ENCODE assay signal across 9 cellular contexts in the genomic region with DNA sequence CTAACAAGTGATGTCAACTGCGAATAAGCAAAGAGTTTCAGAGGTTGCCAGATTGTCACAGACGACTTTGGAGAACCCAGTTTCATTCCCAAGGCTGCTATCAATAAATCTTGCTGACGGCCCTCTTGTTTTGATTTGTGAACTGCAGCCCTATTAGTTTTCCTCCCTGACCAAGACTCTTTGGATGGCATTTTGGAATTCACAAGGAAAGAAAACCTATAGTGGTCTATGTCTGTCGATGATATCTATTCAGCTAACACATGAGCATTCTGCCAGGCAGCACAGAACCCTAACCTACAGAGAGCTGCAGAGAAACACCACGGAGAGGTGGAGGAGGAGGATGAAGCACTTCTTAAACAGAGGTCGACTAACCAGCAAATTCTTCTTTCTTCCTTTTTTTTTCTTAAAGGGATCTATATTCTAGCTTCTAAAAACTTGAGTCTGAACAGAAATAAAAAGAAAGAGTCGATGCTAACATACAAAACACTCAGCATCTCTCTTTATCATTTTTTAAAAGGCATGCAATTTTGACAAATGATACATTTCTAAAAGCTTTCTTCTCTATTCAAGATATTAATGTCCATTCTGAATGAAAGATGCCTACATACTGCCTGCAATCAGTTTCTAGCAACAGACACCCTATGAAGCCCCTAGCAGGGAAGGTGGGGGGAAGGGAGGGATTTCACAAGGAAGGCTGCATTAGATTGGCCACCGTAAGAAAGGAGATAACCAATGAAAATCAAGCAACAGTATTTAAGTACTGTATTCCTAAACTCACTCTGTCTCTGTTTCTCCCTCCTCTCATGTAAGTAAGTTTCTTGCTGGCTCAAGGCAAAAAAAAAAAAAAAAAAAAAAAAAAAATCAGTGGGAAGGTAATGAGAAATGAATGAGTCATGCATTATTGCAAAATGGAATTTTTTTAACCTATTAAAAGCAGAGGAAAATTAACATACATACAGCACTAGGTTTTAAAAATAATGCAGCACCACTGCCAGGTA.
A peak's percentile ranks its signal among the peaks of the same experiment; 100 is the strongest.
DNase-seq lines count a peak whose midpoint lies in the region; ATAC-seq, FAIRE-seq and TF ChIP-seq lines count a peak whose summit lies in the region.
"Had no signal": no experiment of that assay in that cellular context is flagged by ENCODE, and none has a peak within 500 bp of the region (broad histone marks: within the 10 kb centered on the region; RNA-seq: fewer than 3 reads in every experiment).

No MANE protein-coding gene starts in this region.

- ATAC-seq in HG02763 (IDR thresholded peaks at IDR 0.05; ENCODE audit: unreplicated experiment) = no peak
- ATAC-seq in stimulated activated effector memory CD8-positive, alpha-beta T cell treated with anti-CD3 and anti-CD28 coated beads, Interleukin-12 subunit alpha, Interleukin-12 subunit beta, amount 100 ng/mL, for 72 hours = no peak

- peak overlapping the region; percentile 86 for H3K4me2 ChIP-seq in astrocyte (ENCODE audit: low read length)

- peaks cover 17% of the 10 kb centered on the region for H3K79me2 ChIP-seq in astrocyte (ENCODE audit: insufficient read depth, low read length)

- peak overlapping the region; percentile 72 for H3K9ac ChIP-seq in astrocyte (ENCODE audit: low read length)

- no peak overlapping the region for H3K27ac Mint-ChIP-seq in T-helper 2 cell treated with Interferon-gamma antibody and Interleukin-4, amounts not matched to agents 5 μg/mL and 100 μg/mL, for 36 hours
- H3K27ac Mint-ChIP-seq in astrocyte (ENCODE audit: unreplicated experiment) = peak overlapping the region; percentile 42
- no peak overlapping the region for H3K27ac Mint-ChIP-seq in stimulated activated effector memory CD8-positive, alpha-beta T cell treated with anti-CD3 and anti-CD28 coated beads, Interleukin-12 subunit alpha, Interleukin-12 subunit beta, amount 100 ng/mL, for 72 hours
- H3K27ac Mint-ChIP-seq: B cell had no signal

- H3K9me3 ChIP-seq in astrocyte (ENCODE audit: insufficient read depth, low read depth, low read length) (no peaks in the 10 kb centered on the region), tibial nerve (no peaks in the 10 kb centered on the region)

- TF ChIP-seq CTCF in astrocyte (IDR thresholded peaks at IDR 0.05; ENCODE audit: insufficient read depth, low read depth, low read length) (no peak), tibial nerve (IDR thresholded peaks at IDR 0.05) (no peak)

- peak overlapping the region; percentile 12 for H3K4me3 Mint-ChIP-seq in T-helper 2 cell treated with Interferon-gamma antibody and Interleukin-4, amounts not matched to agents 5 μg/mL and 100 μg/mL, for 36 hours
- H3K4me3 Mint-ChIP-seq in astrocyte (ENCODE audit: unreplicated experiment) = peak overlapping the region; percentile 80
- H3K4me3 Mint-ChIP-seq in stimulated activated effector memory CD8-positive, alpha-beta T cell treated with anti-CD3 and anti-CD28 coated beads, Interleukin-12 subunit alpha, Interleukin-12 subunit beta, amount 100 ng/mL, for 72 hours = no peak overlapping the region
- H3K4me3 Mint-ChIP-seq: B cell had no signal

- H3K36me3 ChIP-seq in astrocyte (ENCODE audit: insufficient read depth, low read length) (no peaks in the 10 kb centered on the region), tibial nerve (no peaks in the 10 kb centered on the region)

- H3K4me3 ChIP-seq in astrocyte (ENCODE audit: insufficient read depth, low read depth, low read length) (peak overlapping the region; percentile 65), tibial nerve (peak overlapping the region; percentile 13 to 40 (median 26))

- no peak for TF ChIP-seq EP300 in tibial nerve (IDR thresholded peaks at IDR 0.05)

- TF ChIP-seq POLR2A in tibial nerve (IDR thresholded peaks at IDR 0.05) = no peak

- H3K27ac ChIP-seq in astrocyte (ENCODE audit: low read depth, low read length) (peak overlapping the region; percentile 45), tibial nerve (peak overlapping the region in 2 of 4 donors; percentile 56 to 63)

- 13 to 24% methylated on average over 8 of the region's 8 CpGs for WGBS in tibial nerve, 2 donors

- DNase-seq in T-helper 2 cell treated with Interferon-gamma antibody and Interleukin-4, amounts not matched to agents 5 μg/mL and 100 μg/mL, for 36 hours (ENCODE audit: low spot score) = no peak
- DNase-seq in T-helper 2 cell = no peak
- DNase-seq in astrocyte (ENCODE audit: low read depth) = peak; percentile 96
- peak; percentile 80 for DNase-seq in iPS-NIHi11 (ENCODE audit: low spot score)
- no peak for DNase-seq in tibial nerve (ENCODE audit: low spot score in 2 of 2)
- DNase-seq in NCI-H1048 (lab: John Stamatoyannopoulos, UW) = no peak
- DNase-seq in stimulated activated effector memory CD8-positive, alpha-beta T cell treated with anti-CD3 and anti-CD28 coated beads, Interleukin-12 subunit alpha, Interleukin-12 subunit beta, amount 100 ng/mL, for 72 hours (ENCODE audit: low spot score in 2 of 2) = no peak

- no peaks in the 10 kb centered on the region for H3K4me1 ChIP-seq in astrocyte (ENCODE audit: insufficient read depth, low read length)
- peaks cover 0 to 35% (median 10%) of the 10 kb centered on the region in 4 donors for H3K4me1 ChIP-seq in tibial nerve

- H4K20me1 ChIP-seq in astrocyte (ENCODE audit: insufficient read depth, low read length) = no peaks in the 10 kb centered on the region

- no peaks in the 10 kb centered on the region for H3K36me3 Mint-ChIP-seq in T-helper 2 cell treated with Interferon-gamma antibody and Interleukin-4, amounts not matched to agents 5 μg/mL and 100 μg/mL, for 36 hours (ENCODE audit: low read depth)
- H3K36me3 Mint-ChIP-seq in astrocyte (ENCODE audit: low read depth, unreplicated experiment) = no peaks in the 10 kb centered on the region
- H3K36me3 Mint-ChIP-seq in stimulated activated effector memory CD8-positive, alpha-beta T cell treated with anti-CD3 and anti-CD28 coated beads, Interleukin-12 subunit alpha, Interleukin-12 subunit beta, amount 100 ng/mL, for 72 hours = no peaks in the 10 kb centered on the region

- H3K27me3 ChIP-seq in astrocyte (ENCODE audit: insufficient read depth, low read length) (no peaks in the 10 kb centered on the region), tibial nerve (no peaks in the 10 kb centered on the region)

- peaks cover 1% of the 10 kb centered on the region for H3K27me3 Mint-ChIP-seq in T-helper 2 cell treated with Interferon-gamma antibody and Interleukin-4, amounts not matched to agents 5 μg/mL and 100 μg/mL, for 36 hours (ENCODE audit: low read depth)
- no peaks in the 10 kb centered on the region for H3K27me3 Mint-ChIP-seq in astrocyte (ENCODE audit: low read depth, unreplicated experiment)

- FAIRE-seq in astrocyte (lab: Jason Lieb, UNC) = peak; percentile 52

- H3K4me1 Mint-ChIP-seq in T-helper 2 cell treated with Interferon-gamma antibody and Interleukin-4, amounts not matched to agents 5 μg/mL and 100 μg/mL, for 36 hours (ENCODE audit: low read depth) = peaks cover 3% of the 10 kb centered on the region
- peaks cover 11% of the 10 kb centered on the region for H3K4me1 Mint-ChIP-seq in astrocyte (ENCODE audit: low read depth, unreplicated experiment)
- H3K4me1 Mint-ChIP-seq in stimulated activated effector memory CD8-positive, alpha-beta T cell treated with anti-CD3 and anti-CD28 coated beads, Interleukin-12 subunit alpha, Interleukin-12 subunit beta, amount 100 ng/mL, for 72 hours = no peaks in the 10 kb centered on the region
- H3K4me1 Mint-ChIP-seq: B cell had no signal

- H3K9me3 Mint-ChIP-seq in T-helper 2 cell treated with Interferon-gamma antibody and Interleukin-4, amounts not matched to agents 5 μg/mL and 100 μg/mL, for 36 hours = no peaks in the 10 kb centered on the region
- H3K9me3 Mint-ChIP-seq in astrocyte (ENCODE audit: unreplicated experiment) = no peaks in the 10 kb centered on the region
- no peaks in the 10 kb centered on the region for H3K9me3 Mint-ChIP-seq in stimulated activated effector memory CD8-positive, alpha-beta T cell treated with anti-CD3 and anti-CD28 coated beads, Interleukin-12 subunit alpha, Interleukin-12 subunit beta, amount 100 ng/mL, for 72 hours

- peak overlapping the region; percentile 38 for H2AFZ ChIP-seq in astrocyte (ENCODE audit: low read depth, low read length)

Comparison
In these comparisons a context has a peak if more than half of its experiments do, and no peak if none do; other contexts are left out.
1. DNase-seq: peak in astrocyte (single experiment) and iPS-NIHi11 (single experiment); none in T-helper 2 cell treated with Interferon-gamma antibody and Interleukin-4, amounts not matched to agents 5 μg/mL and 100 μg/mL, for 36 hours (single experiment), T-helper 2 cell (0 of 5), tibial nerve (0 of 2), NCI-H1048 (single experiment) and stimulated activated effector memory CD8-positive, alpha-beta T cell treated with anti-CD3 and anti-CD28 coated beads, Interleukin-12 subunit alpha, Interleukin-12 subunit beta, amount 100 ng/mL, for 72 hours (0 of 2).